In genomic region chr6:37316071-37316470, GRCh38 we compare ENCODE assay signal across 17 cellular contexts. TPM values are rescaled to one million over a fixed set of nuclear protein-coding genes. Genes with fewer than 3 reads are reported as not detected.
A peak's percentile ranks its signal among the peaks of the same experiment; 100 is the strongest.
DNase-seq lines count a peak whose midpoint lies in the region.
"Had no signal": no experiment of that assay in that cellular context is flagged by ENCODE, and none has a peak within 500 bp of the region (broad histone marks: within the 10 kb centered on the region; RNA-seq: fewer than 3 reads in every experiment).

No MANE protein-coding gene starts in this region.

- intact Hi-C loops in cardiac septum (cut with DNase I) = no loop called here

- peak; percentile 65 for DNase-seq in DMS 273 treated with DMSO at 0.1 percent for 48 hours (lab: John Stamatoyannopoulos, UW)
- DNase-seq in NCI-H2171 (lab: John Stamatoyannopoulos, UW) = peak; percentile 72
- peak; percentile 81 for DNase-seq in NCI-H69 (lab: John Stamatoyannopoulos, UW)
- DNase-seq in NCI-H1417 (lab: John Stamatoyannopoulos, UW) = no peak
- no peak for DNase-seq in SIG-M5 treated with dmso at 0.1 percent for 504 hours (lab: John Stamatoyannopoulos, UW; ENCODE audit: unreplicated experiment)
- DNase-seq in NCI-H1105 (lab: John Stamatoyannopoulos, UW) = no peak
- DNase-seq in cardiac septum (ENCODE audit: low spot score) = no peak
- DNase-seq: Caco-2; CD4-positive, alpha-beta memory T cell; DMS79 treated with DMSO at 0.1 percent for 48 hours; Karpas-422; NCI-H1105 treated with DMSO at 0.1 percent for 48 hours; NCI-H2081 treated with DMSO at 0.1 percent for 48 hours; NCI-H748 treated with DMSO at 0.1 percent for 48 hours; PC-3; SJCRH30; T-helper 17 cell had no signal

RNA-seq across cellular contexts. Expression of gene RNF8, which starts 37.7 kb away (rescaled TPM):
- 13.2 TPM for total RNA-seq in cardiac septum

RNA-seq across cellular contexts. Expression of gene TMEM217, which starts 58.1 kb away (rescaled TPM):
- 1.0 TPM for total RNA-seq in cardiac septum

RNA-seq across cellular contexts. Expression of gene TBC1D22B, which starts 58.5 kb away (rescaled TPM):
- 9.1 TPM for total RNA-seq in cardiac septum

Comparison
In these comparisons a context has a peak if more than half of its experiments do, and no peak if none do; other contexts are left out.
1. DNase-seq: peak in DMS 273 treated with DMSO at 0.1 percent for 48 hours (single experiment), NCI-H2171 (single experiment) and NCI-H69 (single experiment); none in NCI-H1417 (0 of 3), SIG-M5 treated with dmso at 0.1 percent for 504 hours (single experiment), NCI-H1105 (single experiment) and cardiac septum (single experiment).